Comparison of ENCODE assay signal across 10 cellular contexts in the genomic region with DNA sequence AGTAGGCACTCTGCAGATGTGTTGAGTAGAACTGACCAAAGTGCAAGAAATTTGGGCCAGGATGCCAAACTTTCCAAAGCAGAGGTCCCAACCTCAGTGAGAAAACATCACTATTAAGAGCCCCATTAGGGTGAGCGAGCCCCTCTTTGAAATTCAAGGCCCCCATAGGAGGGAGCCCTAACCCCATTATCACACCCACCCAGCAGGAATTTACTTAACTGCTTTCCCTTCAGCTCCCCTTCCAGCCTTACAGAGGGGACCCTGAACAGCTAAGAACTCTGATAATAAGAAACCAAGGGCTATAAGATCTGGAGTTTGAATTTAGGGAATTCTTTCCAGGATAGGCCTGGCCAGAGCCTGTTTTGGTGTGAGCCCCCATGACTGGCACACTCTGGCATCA.
A peak's percentile ranks its signal among the peaks of the same experiment; 100 is the strongest.
DNase-seq lines count a peak whose midpoint lies in the region; ATAC-seq and TF ChIP-seq lines count a peak whose summit lies in the region.
"Had no signal": no experiment of that assay in that cellular context is flagged by ENCODE, and none has a peak within 500 bp of the region (broad histone marks: within the 10 kb centered on the region; RNA-seq: fewer than 3 reads in every experiment).

No MANE protein-coding gene starts in this region.

- H3K9me3 Mint-ChIP-seq in activated naive CD8-positive, alpha-beta T cell treated with anti-CD3 and anti-CD28 coated beads for 36 hours, result peaks cover 6% of the 10 kb centered on the region
- H3K9me3 Mint-ChIP-seq in mesothelial cell of epicardium, result peaks cover 4% of the 10 kb centered on the region
- H3K9me3 Mint-ChIP-seq: activated naive CD4-positive, alpha-beta T cell treated with anti-CD3 and anti-CD28 coated beads, Interleukin-2, amount 50 U/mL, for 24 hours had no signal

- ATAC-seq in left cardiac atrium, result no peak
- ATAC-seq in GM19035 (IDR thresholded peaks at IDR 0.05; ENCODE audit: unreplicated experiment), result no peak

- no peaks in the 10 kb centered on the region for H3K27me3 ChIP-seq in left ventricle myocardium inferior (ENCODE audit: low read depth)
- no peaks in the 10 kb centered on the region for H3K27me3 ChIP-seq in transverse colon

- H3K4me3 Mint-ChIP-seq in activated naive CD8-positive, alpha-beta T cell treated with anti-CD3 and anti-CD28 coated beads for 36 hours, result no peak overlapping the region
- no peak overlapping the region for H3K4me3 Mint-ChIP-seq in mesothelial cell of epicardium
- H3K4me3 Mint-ChIP-seq: activated naive CD4-positive, alpha-beta T cell treated with anti-CD3 and anti-CD28 coated beads, Interleukin-2, amount 50 U/mL, for 24 hours had no signal

- no peak for TF ChIP-seq POLR2A in transverse colon (IDR thresholded peaks at IDR 0.05)

- peaks cover 32% of the 10 kb centered on the region for H3K4me1 ChIP-seq in left ventricle myocardium inferior
- H3K4me1 ChIP-seq in transverse colon, result peaks cover 8 to 31% (median 14%) of the 10 kb centered on the region in 4 donors

- no peak for TF ChIP-seq EP300 in transverse colon (IDR thresholded peaks at IDR 0.05; ENCODE audit: low read depth)

- peak overlapping the region; percentile 74 for H3K27ac Mint-ChIP-seq in activated naive CD8-positive, alpha-beta T cell treated with anti-CD3 and anti-CD28 coated beads for 36 hours
- peak overlapping the region; percentile 30 for H3K27ac Mint-ChIP-seq in mesothelial cell of epicardium
- H3K27ac Mint-ChIP-seq: activated naive CD4-positive, alpha-beta T cell treated with anti-CD3 and anti-CD28 coated beads, Interleukin-2, amount 50 U/mL, for 24 hours had no signal

- peaks cover 49% of the 10 kb centered on the region for H3K36me3 Mint-ChIP-seq in activated naive CD8-positive, alpha-beta T cell treated with anti-CD3 and anti-CD28 coated beads for 36 hours
- H3K36me3 Mint-ChIP-seq in mesothelial cell of epicardium, result peaks cover 21% of the 10 kb centered on the region

- intact Hi-C loops in left ventricle myocardium inferior (cut with micrococcal nuclease), result no loop called here
- intact Hi-C loops in left cardiac atrium (cut with DNase I), result no loop called here
- intact Hi-C loops in transverse colon (cut with DNase I; ENCODE audit: low total_unique reads), result no loop called here

- TF ChIP-seq CTCF in left ventricle myocardium inferior (IDR thresholded peaks at IDR 0.05; ENCODE audit: borderline replicate concordance), result no peak
- no peak for TF ChIP-seq CTCF in mesothelial cell of epicardium (IDR thresholded peaks at IDR 0.05; ENCODE audit: unreplicated experiment)
- no peak for TF ChIP-seq CTCF in transverse colon (IDR thresholded peaks at IDR 0.05)

- no peak overlapping the region for H3K4me3 ChIP-seq in left ventricle myocardium inferior
- H3K4me3 ChIP-seq in transverse colon, result no peak overlapping the region

- in situ Hi-C loops in transverse colon (cut with MboI; ENCODE audit: low pct_ligation_motif_present in 1 of 4, low pct_unique_long_range_greater_than_20kb in 1 of 4, low sequenced_read_pairs in 3 of 4), result no loop called here

- 93% methylated on average over 1 of the region's 1 CpG; no CpG with 5 or more reads in 1 of the 2 donors for WGBS in transverse colon (ENCODE audit: low coverage in 1 of 2), 2 donors

- no peak for DNase-seq in left ventricle myocardium inferior
- DNase-seq in left cardiac atrium, result no peak
- DNase-seq in activated naive CD8-positive, alpha-beta T cell treated with anti-CD3 and anti-CD28 coated beads for 36 hours, result no peak
- DNase-seq in mesothelial cell of epicardium (ENCODE audit: low spot score in 2 of 2, unreplicated experiment in 2 of 2), result no peak
- no peak for DNase-seq in transverse colon
- DNase-seq in COLO829 (ENCODE audit: low spot score), result no peak
- DNase-seq in kidney tubule cell (ENCODE audit: low spot score), result no peak
- DNase-seq: NCI-H748 treated with DMSO at 0.1 percent for 48 hours had no signal

- H3K27me3 Mint-ChIP-seq in activated naive CD8-positive, alpha-beta T cell treated with anti-CD3 and anti-CD28 coated beads for 36 hours, result no peaks in the 10 kb centered on the region
- no peaks in the 10 kb centered on the region for H3K27me3 Mint-ChIP-seq in mesothelial cell of epicardium (ENCODE audit: low read depth)
- H3K27me3 Mint-ChIP-seq: activated naive CD4-positive, alpha-beta T cell treated with anti-CD3 and anti-CD28 coated beads, Interleukin-2, amount 50 U/mL, for 24 hours had no signal

- H3K9me3 ChIP-seq in left ventricle myocardium inferior (replicated peaks), result no peaks in the 10 kb centered on the region
- H3K9me3 ChIP-seq in transverse colon, result no peaks in the 10 kb centered on the region

- H3K27ac ChIP-seq in left ventricle myocardium inferior (replicated peaks) (peak overlapping the region; percentile 39), transverse colon (peak overlapping the region; percentile 28 to 68 (median 42))

- H3K36me3 ChIP-seq in left ventricle myocardium inferior, result no peaks in the 10 kb centered on the region
- H3K36me3 ChIP-seq in transverse colon, result peaks cover 0 to 4% (median 0%) of the 10 kb centered on the region in 4 donors

- peaks cover 38% of the 10 kb centered on the region for H3K4me1 Mint-ChIP-seq in activated naive CD8-positive, alpha-beta T cell treated with anti-CD3 and anti-CD28 coated beads for 36 hours
- peaks cover 4% of the 10 kb centered on the region for H3K4me1 Mint-ChIP-seq in mesothelial cell of epicardium
